Comparison of ENCODE assay signal across 9 cellular contexts in genomic region chr1:235864965-235865525, GRCh38. TPM values are rescaled to one million over a fixed set of nuclear protein-coding genes. Genes with fewer than 3 reads are reported as not detected.
DNase-seq lines count a peak whose midpoint lies in the region; ATAC-seq, FAIRE-seq and TF ChIP-seq lines count a peak whose summit lies in the region.
"Had no signal": no experiment of that assay in that cellular context is flagged by ENCODE, and none has a peak within 500 bp of the region (broad histone marks: within the 10 kb centered on the region; RNA-seq: fewer than 3 reads in every experiment).

No MANE protein-coding gene starts in this region.

- peak overlapping the region; percentile 96 for H3K4me3 Mint-ChIP-seq in activated CD4-positive, alpha-beta T cell treated with anti-CD3 and anti-CD28 coated beads for 36 hours
- H3K4me3 Mint-ChIP-seq in activated CD8-positive, alpha-beta T cell treated with anti-CD3 and anti-CD28 coated beads, Interleukin-2, amount 10 ng/mL, durations not matched to agents 7 days and 5 days: peak overlapping the region; percentile 70

- intact Hi-C loops in activated CD4-positive, alpha-beta T cell treated with anti-CD3 and anti-CD28 coated beads for 36 hours (cut with DNase I, micrococcal nuclease): loop anchor here (5.0 kb wide), 5 partner anchors 87 to 1258 kb away; partner anchors contain the start of genes ARID4B (in 1 of the 2), ERO1B (in 1 of the 2), GGPS1 (in 1 of the 2) and LGALS8 (in 1 of the 2)
- intact Hi-C loops in left lung (cut with DNase I): loop anchor here in 1 of 2 donors (10.0 kb wide), 1 partner anchor 80 kb away; no protein-coding TSS in a partner anchor

- peak overlapping the region; percentile 76 for H3K27ac Mint-ChIP-seq in activated CD4-positive, alpha-beta T cell treated with anti-CD3 and anti-CD28 coated beads for 36 hours
- peak overlapping the region; percentile 61 for H3K27ac Mint-ChIP-seq in activated CD8-positive, alpha-beta T cell treated with anti-CD3 and anti-CD28 coated beads, Interleukin-2, amount 10 ng/mL, durations not matched to agents 7 days and 5 days

- no peak for DNase-seq in activated CD4-positive, alpha-beta T cell treated with anti-CD3 and anti-CD28 coated beads for 36 hours
- no peak for DNase-seq in activated CD4-positive, alpha-beta T cell treated with anti-CD3 and anti-CD28 coated beads for 48 hours
- no peak for DNase-seq in activated CD8-positive, alpha-beta T cell treated with anti-CD3 and anti-CD28 coated beads, Interleukin-2, amount 10 ng/mL, durations not matched to agents 7 days and 5 days
- DNase-seq in left lung (no peak), thoracic aorta (ENCODE audit: low spot score) (no peak), HTR-8/SVneo (ENCODE audit: insufficient read length, low spot score) (no peak), pons (ENCODE audit: low spot score) (no peak)
- DNase-seq: mesendoderm had no signal

- H3K4me1 ChIP-seq in left lung (peaks cover 10 to 66% of the 10 kb centered on the region in 2 donors), thoracic aorta (ENCODE audit: control insufficient read depth in 1 of 2, low read depth in 2 of 2) (peaks cover 13 to 36% of the 10 kb centered on the region in 2 donors)

- H3K9me3 ChIP-seq in left lung (no peaks in the 10 kb centered on the region), thoracic aorta (no peaks in the 10 kb centered on the region)

- H3K9me3 Mint-ChIP-seq in activated CD4-positive, alpha-beta T cell treated with anti-CD3 and anti-CD28 coated beads for 36 hours (ENCODE audit: low read depth): no peaks in the 10 kb centered on the region
- H3K9me3 Mint-ChIP-seq in activated CD8-positive, alpha-beta T cell treated with anti-CD3 and anti-CD28 coated beads, Interleukin-2, amount 10 ng/mL, durations not matched to agents 7 days and 5 days (ENCODE audit: insufficient read depth): no peaks in the 10 kb centered on the region

- CTCF ChIA-PET in activated CD4-positive, alpha-beta T cell treated with anti-CD3 and anti-CD28 coated beads for 36 hours (lab: Charles Lee): interaction anchor here (0.9 to 2.2 kb wide), 11 partner anchors 12 to 362 kb away, joined by 3 to 24 read pairs (median 5); no protein-coding TSS in a partner anchor
- CTCF ChIA-PET in activated CD8-positive, alpha-beta T cell treated with anti-CD3 and anti-CD28 coated beads, Interleukin-2, amount 10 ng/mL, durations not matched to agents 7 days and 5 days (lab: Charles Lee): interaction anchor here (0.9 to 9.6 kb wide), 33 partner anchors 8 to 360 kb away, joined by 3 to 190 read pairs (median 6); no protein-coding TSS in a partner anchor

- TF ChIP-seq CTCF in left lung (IDR thresholded peaks at IDR 0.05) (no peak), thoracic aorta (IDR thresholded peaks at IDR 0.05) (no peak)

- no peak for ATAC-seq in activated CD4-positive, alpha-beta T cell treated with anti-CD3 and anti-CD28 coated beads for 36 hours
- ATAC-seq in activated CD8-positive, alpha-beta T cell treated with anti-CD3 and anti-CD28 coated beads, Interleukin-2, amount 10 ng/mL, durations not matched to agents 7 days and 5 days: no peak
- ATAC-seq in left lung (no peak), thoracic aorta (ENCODE audit: insufficient number of reproducible peaks, low FRiP score, low read depth) (no peak), GM18909 (IDR thresholded peaks at IDR 0.05; ENCODE audit: poor library complexity, unreplicated experiment) (no peak)

- no peak for FAIRE-seq in HTR-8/SVneo (lab: Jason Lieb, UNC)

- H3K4me1 Mint-ChIP-seq in activated CD4-positive, alpha-beta T cell treated with anti-CD3 and anti-CD28 coated beads for 36 hours: peaks cover 42% of the 10 kb centered on the region
- peaks cover 45% of the 10 kb centered on the region for H3K4me1 Mint-ChIP-seq in activated CD8-positive, alpha-beta T cell treated with anti-CD3 and anti-CD28 coated beads, Interleukin-2, amount 10 ng/mL, durations not matched to agents 7 days and 5 days (ENCODE audit: low read depth)

- H3K36me3 ChIP-seq in left lung: no peaks in the 10 kb centered on the region
- no peaks in the 10 kb centered on the region for H3K36me3 ChIP-seq in thoracic aorta

- no peaks in the 10 kb centered on the region for H3K27me3 Mint-ChIP-seq in activated CD4-positive, alpha-beta T cell treated with anti-CD3 and anti-CD28 coated beads for 36 hours
- H3K27me3 Mint-ChIP-seq in activated CD8-positive, alpha-beta T cell treated with anti-CD3 and anti-CD28 coated beads, Interleukin-2, amount 10 ng/mL, durations not matched to agents 7 days and 5 days (ENCODE audit: low read depth): no peaks in the 10 kb centered on the region

- H3K27me3 ChIP-seq in left lung (no peaks in the 10 kb centered on the region), thoracic aorta (replicated peaks; ENCODE audit: insufficient read depth) (no peaks in the 10 kb centered on the region)

- H3K36me3 Mint-ChIP-seq in activated CD4-positive, alpha-beta T cell treated with anti-CD3 and anti-CD28 coated beads for 36 hours (ENCODE audit: low read depth): peaks cover 31% of the 10 kb centered on the region
- peaks cover 16% of the 10 kb centered on the region for H3K36me3 Mint-ChIP-seq in activated CD8-positive, alpha-beta T cell treated with anti-CD3 and anti-CD28 coated beads, Interleukin-2, amount 10 ng/mL, durations not matched to agents 7 days and 5 days (ENCODE audit: low read depth)

- POLR2A ChIA-PET in activated CD4-positive, alpha-beta T cell treated with anti-CD3 and anti-CD28 coated beads for 36 hours (lab: Charles Lee): interaction anchor here (0.7 to 2.9 kb wide), 6 partner anchors 7 to 508 kb away, joined by 3 to 16 read pairs (median 7); partner anchors contain the start of gene B3GALNT2
- POLR2A ChIA-PET in activated CD8-positive, alpha-beta T cell treated with anti-CD3 and anti-CD28 coated beads, Interleukin-2, amount 10 ng/mL, durations not matched to agents 7 days and 5 days (lab: Charles Lee): interaction anchor here (0.7 to 4.8 kb wide), 12 partner anchors 8 to 134 kb away, joined by 3 to 65 read pairs (median 8); no protein-coding TSS in a partner anchor

- H3K4me3 ChIP-seq in left lung (peak overlapping the region; percentile 90 to 96), thoracic aorta (peak overlapping the region; percentile 93)

- peak overlapping the region; percentile 97 to 99 for H3K27ac ChIP-seq in left lung
- peak overlapping the region in 1 of 2 donors; percentile 15 for H3K27ac ChIP-seq in thoracic aorta

RNA-seq across cellular contexts. Expression of gene LYST, which starts 1.7 kb away (rescaled TPM):
- total RNA-seq in activated CD4-positive, alpha-beta T cell treated with anti-CD3 and anti-CD28 coated beads for 36 hours: 10 to 100 TPM; 28.1 to 32.3 TPM
- total RNA-seq in activated CD8-positive, alpha-beta T cell treated with anti-CD3 and anti-CD28 coated beads, Interleukin-2, amount 10 ng/mL, durations not matched to agents 7 days and 5 days: 10 to 100 TPM; 26.2 to 28.6 TPM
- total RNA-seq in left lung: 10 to 100 TPM; 33.4 to 64.9 TPM
- total RNA-seq in thoracic aorta: 10 to 100 TPM; 32.5 to 32.8 TPM
